In genomic region chr21:28781602-28782274, GRCh38 we compare ENCODE assay signal across 8 cellular contexts.
A peak's percentile ranks its signal among the peaks of the same experiment; 100 is the strongest.
DNase-seq lines count a peak whose midpoint lies in the region; ATAC-seq and TF ChIP-seq lines count a peak whose summit lies in the region.

No MANE protein-coding gene starts in this region.

- H3K9me3 ChIP-seq in adrenal gland (replicated peaks in 1 of 3) (no peaks in the 10 kb centered on the region), psoas muscle (no peaks in the 10 kb centered on the region)

- TF ChIP-seq POLR2A in adrenal gland (IDR thresholded peaks at IDR 0.05): no peak

- ATAC-seq in HG03103 (IDR thresholded peaks at IDR 0.05; ENCODE audit: low read depth, unreplicated experiment) (peak; percentile 70), psoas muscle (no peak), HG03045 (IDR thresholded peaks at IDR 0.05; ENCODE audit: unreplicated experiment) (no peak)

- no peak overlapping the region for H3K4me3 ChIP-seq in adrenal gland
- no peak overlapping the region for H3K4me3 ChIP-seq in psoas muscle

- H3K36me3 ChIP-seq in adrenal gland (replicated peaks in 1 of 2) (no peaks in the 10 kb centered on the region), psoas muscle (ENCODE audit: insufficient read depth in 1 of 2, low read depth in 1 of 2) (no peaks in the 10 kb centered on the region)

- intact Hi-C loops in adrenal gland (cut with DNase I): no loop called here
- intact Hi-C loops in psoas muscle (cut with DNase I): no loop called here

- H3K27ac ChIP-seq in adrenal gland: no peak overlapping the region
- no peak overlapping the region for H3K27ac ChIP-seq in psoas muscle

- DNase-seq in SIG-M5 treated with dmso at 0.1 percent for 504 hours (lab: John Stamatoyannopoulos, UW; ENCODE audit: unreplicated experiment) (peak; percentile 26), SIG-M5 (lab: John Stamatoyannopoulos, UW) (no peak), adrenal gland (no peak), psoas muscle (no peak), hepatic stellate cell (ENCODE audit: low spot score) (no peak), amygdala (lab: John Stamatoyannopoulos, UW) (no peak)

- H3K4me1 ChIP-seq in adrenal gland (replicated peaks in 1 of 2): no peaks in the 10 kb centered on the region
- H3K4me1 ChIP-seq in psoas muscle: no peaks in the 10 kb centered on the region

- H3K27me3 ChIP-seq in adrenal gland (no peaks in the 10 kb centered on the region), psoas muscle (ENCODE audit: insufficient read depth in 3 of 3, low read length in 2 of 3) (no peaks in the 10 kb centered on the region)

- TF ChIP-seq CTCF in adrenal gland (IDR thresholded peaks at IDR 0.05): peak in 4 of 6 experiments; percentile 4 to 37 (median 18)
- TF ChIP-seq CTCF in psoas muscle (IDR thresholded peaks at IDR 0.05): peak; percentile 18
